37 cellular contexts compared by ENCODE assay signal in genomic region chr1:21496063-21496462, GRCh38. TPM values are rescaled to one million over a fixed set of nuclear protein-coding genes. Genes with fewer than 3 reads are reported as not detected.
"Had no signal": no experiment of that assay in that cellular context is flagged by ENCODE, and none has a peak within 500 bp of the region (broad histone marks: within the 10 kb centered on the region; RNA-seq: fewer than 3 reads in every experiment).

No MANE protein-coding gene starts in this region.

- H3K4me1 Mint-ChIP-seq: activated B cell treated with CpG ODN at 0.5 μM for 24 hours; activated CD4-positive, alpha-beta T cell treated with anti-CD3 and anti-CD28 coated beads, Interleukin-2, amount 10 ng/mL, durations not matched to agents 24 days and 14 days; activated T-helper 17 cell treated with anti-CD3 and anti-CD28 coated beads, Interleukin-2, amount 50 U/mL, for 72 hours had no signal

- H3K27me3 Mint-ChIP-seq: activated CD4-positive, alpha-beta memory T cell treated with anti-CD3 and anti-CD28 coated beads for 36 hours; activated T-helper 17 cell treated with anti-CD3 and anti-CD28 coated beads, Interleukin-2, amount 50 U/mL, for 72 hours had no signal

- H3K36me3 ChIP-seq: adrenal gland, brain microvascular endothelial cell, breast epithelium had no signal

- H3K27me3 ChIP-seq: adrenal gland, body of pancreas, breast epithelium had no signal

- H3K4me1 ChIP-seq: adrenal gland, body of pancreas, breast epithelium had no signal

- H3K27ac Mint-ChIP-seq: activated B cell treated with CpG ODN at 0.5 μM for 24 hours; activated CD4-positive, alpha-beta memory T cell treated with anti-CD3 and anti-CD28 coated beads for 36 hours; activated CD4-positive, alpha-beta T cell treated with anti-CD3 and anti-CD28 coated beads, Interleukin-2, amount 10 ng/mL, durations not matched to agents 24 days and 14 days; activated CD8-positive, alpha-beta T cell treated with anti-CD3 and anti-CD28 coated beads for 36 hours; activated naive CD4-positive, alpha-beta T cell treated with anti-CD3 and anti-CD28 coated beads for 36 hours; activated naive CD4-positive, alpha-beta T cell treated with anti-CD3 and anti-CD28 coated beads, Interleukin-2, amount 50 U/mL, for 72 hours; activated T-cell treated with anti-CD3 and anti-CD28 coated beads, Interleukin-2, amount 50 U/mL, for 72 hours; activated T-helper 1 cell treated with anti-CD3 and anti-CD28 coated beads, Interleukin-12 subunit alpha, Interleukin-12 subunit beta, Interleukin-2, Interleukin-4 antibody, amounts not matched to agents 30 ng/mL and 10 ng/mL and 1 ng/mL, durations not matched to agents 14 hours and 24 hours and 36 hours; activated T-helper 17 cell treated with anti-CD3 and anti-CD28 coated beads, Interleukin-2, amount 50 U/mL, for 72 hours; T-helper 1 cell treated with Interleukin-12 subunit alpha and Interleukin-12 subunit beta and Interleukin-4 antibody, amounts not matched to agents 30 μg/mL and 1 μg/mL, for 36 hours; T-helper 2 cell treated with Interferon-gamma antibody and Interleukin-4, amounts not matched to agents 5 μg/mL and 100 μg/mL, for 36 hours had no signal

- FAIRE-seq: astrocyte, TTC549 had no signal

- H3K9me3 Mint-ChIP-seq: activated B cell treated with CpG ODN at 0.5 μM for 24 hours; activated CD4-positive, alpha-beta memory T cell treated with anti-CD3 and anti-CD28 coated beads for 36 hours; activated CD4-positive, alpha-beta T cell treated with anti-CD3 and anti-CD28 coated beads, Interleukin-2, amount 10 ng/mL, durations not matched to agents 24 days and 14 days; activated CD8-positive, alpha-beta T cell treated with anti-CD3 and anti-CD28 coated beads for 36 hours; activated naive CD4-positive, alpha-beta T cell treated with anti-CD3 and anti-CD28 coated beads for 36 hours; activated naive CD4-positive, alpha-beta T cell treated with anti-CD3 and anti-CD28 coated beads, Interleukin-2, amount 50 U/mL, for 72 hours; activated T-cell treated with anti-CD3 and anti-CD28 coated beads, Interleukin-2, amount 50 U/mL, for 4 hours; activated T-cell treated with anti-CD3 and anti-CD28 coated beads, Interleukin-2, amount 50 U/mL, for 72 hours; activated T-helper 1 cell treated with anti-CD3 and anti-CD28 coated beads, Interleukin-12 subunit alpha, Interleukin-12 subunit beta, Interleukin-2, Interleukin-4 antibody, amounts not matched to agents 30 ng/mL and 10 ng/mL and 1 ng/mL, durations not matched to agents 14 hours and 24 hours and 36 hours; activated T-helper 17 cell treated with anti-CD3 and anti-CD28 coated beads, Interleukin-2, amount 50 U/mL, for 72 hours; T-helper 1 cell treated with Interleukin-12 subunit alpha and Interleukin-12 subunit beta and Interleukin-4 antibody, amounts not matched to agents 30 μg/mL and 1 μg/mL, for 36 hours; T-helper 2 cell treated with Interferon-gamma antibody and Interleukin-4, amounts not matched to agents 5 μg/mL and 100 μg/mL, for 36 hours had no signal

- ATAC-seq: activated CD8-positive, alpha-beta T cell treated with anti-CD3 and anti-CD28 coated beads for 36 hours; activated naive CD4-positive, alpha-beta T cell treated with anti-CD3 and anti-CD28 coated beads, Interleukin-2, amount 50 U/mL, for 72 hours; activated T-cell treated with anti-CD3 and anti-CD28 coated beads, Interleukin-2, amount 50 U/mL, for 4 hours; activated T-cell treated with anti-CD3 and anti-CD28 coated beads, Interleukin-2, amount 50 U/mL, for 72 hours; activated T-helper 17 cell treated with anti-CD3 and anti-CD28 coated beads, Interleukin-2, amount 50 U/mL, for 72 hours; body of pancreas had no signal

- H3K4me3 ChIP-seq: adrenal gland, body of pancreas, breast epithelium had no signal

- H3K4me3 Mint-ChIP-seq: activated B cell treated with CpG ODN at 0.5 μM for 24 hours; activated CD4-positive, alpha-beta memory T cell treated with anti-CD3 and anti-CD28 coated beads for 36 hours; activated CD4-positive, alpha-beta T cell treated with anti-CD3 and anti-CD28 coated beads, Interleukin-2, amount 10 ng/mL, durations not matched to agents 24 days and 14 days; activated CD8-positive, alpha-beta T cell treated with anti-CD3 and anti-CD28 coated beads for 36 hours; activated naive CD4-positive, alpha-beta T cell treated with anti-CD3 and anti-CD28 coated beads for 36 hours; activated T-cell treated with anti-CD3 and anti-CD28 coated beads, Interleukin-2, amount 50 U/mL, for 4 hours; activated T-cell treated with anti-CD3 and anti-CD28 coated beads, Interleukin-2, amount 50 U/mL, for 72 hours; activated T-helper 1 cell treated with anti-CD3 and anti-CD28 coated beads, Interleukin-12 subunit alpha, Interleukin-12 subunit beta, Interleukin-2, Interleukin-4 antibody, amounts not matched to agents 30 ng/mL and 10 ng/mL and 1 ng/mL, durations not matched to agents 14 hours and 24 hours and 36 hours; activated T-helper 17 cell treated with anti-CD3 and anti-CD28 coated beads, Interleukin-2, amount 50 U/mL, for 72 hours; T-helper 1 cell treated with Interleukin-12 subunit alpha and Interleukin-12 subunit beta and Interleukin-4 antibody, amounts not matched to agents 30 μg/mL and 1 μg/mL, for 36 hours; T-helper 2 cell treated with Interferon-gamma antibody and Interleukin-4, amounts not matched to agents 5 μg/mL and 100 μg/mL, for 36 hours had no signal

- H3K36me3 Mint-ChIP-seq: activated CD4-positive, alpha-beta memory T cell treated with anti-CD3 and anti-CD28 coated beads for 36 hours; activated naive CD4-positive, alpha-beta T cell treated with anti-CD3 and anti-CD28 coated beads, Interleukin-2, amount 50 U/mL, for 72 hours had no signal

- H3K27ac ChIP-seq: adrenal gland, body of pancreas, brain microvascular endothelial cell, breast epithelium, VCaP had no signal

- DNase-seq: activated B cell treated with CpG ODN at 0.5 μM for 24 hours; activated CD4-positive, alpha-beta memory T cell treated with anti-CD3 and anti-CD28 coated beads for 36 hours; activated CD4-positive, alpha-beta T cell treated with anti-CD3 and anti-CD28 coated beads for 4 hours; activated CD4-positive, alpha-beta T cell treated with anti-CD3 and anti-CD28 coated beads, Interleukin-2, amount 10 ng/mL, durations not matched to agents 24 days and 14 days; activated CD4-positive, alpha-beta T cell treated with anti-CD3 and anti-CD28 coated beads, Interleukin-2, amount 50 U/mL, for 1 hour; activated CD4-positive, alpha-beta T cell treated with anti-CD3 and anti-CD28 coated beads, Interleukin-2, amount 50 U/mL, for 4 hours; activated CD4-positive, CD25-positive, alpha-beta regulatory T cell treated with anti-CD3 and anti-CD28 coated beads, Interleukin-2, amount 50 U/mL, for 72 hours; activated CD8-positive, alpha-beta memory T cell treated with anti-CD3 and anti-CD28 coated beads, Interleukin-2, amount 50 U/mL, for 4 hours; activated CD8-positive, alpha-beta T cell treated with anti-CD3 and anti-CD28 coated beads for 36 hours; activated effector memory CD4-positive, alpha-beta T cell treated with anti-CD3 and anti-CD28 coated beads, Interleukin-2, amount 50 U/mL, for 16 hours; activated gamma-delta T cell treated with Interleukin-2 at 50 U/mL for 16 hours; activated naive CD4-positive, alpha-beta T cell; activated naive CD4-positive, alpha-beta T cell treated with anti-CD3 and anti-CD28 coated beads for 36 hours; activated naive CD4-positive, alpha-beta T cell treated with anti-CD3 and anti-CD28 coated beads, Interleukin-2, amount 50 U/mL, for 16 hours; activated T-cell treated with anti-CD3 and anti-CD28 coated beads for 4 hours; activated T-cell treated with anti-CD3 and anti-CD28 coated beads, Interleukin-2, amount 50 U/mL, for 1 hour; activated T-cell treated with anti-CD3 and anti-CD28 coated beads, Interleukin-2, amount 50 U/mL, for 4 hours; activated T-cell treated with anti-CD3 and anti-CD28 coated beads, Interleukin-2, amount 50 U/mL, for 72 hours; amniotic stem cell; aorta; body of pancreas; brain microvascular endothelial cell; central memory CD4-positive, alpha-beta T cell; T-helper 1 cell; T-helper 2 cell; T-helper 9 cell had no signal

- H3K9me3 ChIP-seq: adrenal gland, body of pancreas, breast epithelium had no signal

RNA-seq across cellular contexts. Expression of gene ALPL, which starts 13.2 kb away (rescaled TPM):
- total RNA-seq: activated CD4-positive, alpha-beta memory T cell treated with anti-CD3 and anti-CD28 coated beads for 36 hours; activated CD4-positive, alpha-beta T cell treated with anti-CD3 and anti-CD28 coated beads, Interleukin-2, amount 10 ng/mL, durations not matched to agents 24 days and 14 days; activated CD8-positive, alpha-beta memory T cell treated with anti-CD3 and anti-CD28 coated beads for 36 hours; activated CD8-positive, alpha-beta T cell treated with anti-CD3 and anti-CD28 coated beads for 36 hours; activated naive CD4-positive, alpha-beta T cell treated with anti-CD3 and anti-CD28 coated beads for 36 hours; activated naive CD4-positive, alpha-beta T cell treated with anti-CD3 and anti-CD28 coated beads, Interleukin-2, amount 50 U/mL, for 72 hours; activated T-helper 1 cell treated with anti-CD3 and anti-CD28 coated beads, Interleukin-12 subunit alpha, Interleukin-12 subunit beta, Interleukin-2, Interleukin-4 antibody, amounts not matched to agents 30 ng/mL and 10 ng/mL and 1 ng/mL, durations not matched to agents 14 hours and 24 hours and 36 hours; activated T-helper 17 cell treated with anti-CD3 and anti-CD28 coated beads, Interleukin-2, amount 50 U/mL, for 72 hours had no signal
